ENCODE assay signal across 14 cellular contexts in genomic region chr5:135400866-135401265, GRCh38. TPM values are rescaled to one million over a fixed set of nuclear protein-coding genes. Genes with fewer than 3 reads are reported as not detected.
DNase-seq lines count a peak whose midpoint lies in the region; ATAC-seq, FAIRE-seq and TF ChIP-seq lines count a peak whose summit lies in the region.
"Had no signal": no experiment of that assay in that cellular context is flagged by ENCODE, and none has a peak within 500 bp of the region (broad histone marks: within the 10 kb centered on the region; RNA-seq: fewer than 3 reads in every experiment).

No MANE protein-coding gene starts in this region.

- peaks cover 3% of the 10 kb centered on the region for H3K9me3 Mint-ChIP-seq in activated T-cell treated with anti-CD3 and anti-CD28 coated beads, Interleukin-2, amount 50 U/mL, for 4 hours
- H3K9me3 Mint-ChIP-seq in endothelial cell (ENCODE audit: unreplicated experiment) = no peaks in the 10 kb centered on the region

- peaks cover 4 to 15% of the 10 kb centered on the region in 2 donors for H3K4me1 ChIP-seq in small intestine (ENCODE audit: control insufficient read depth in 2 of 2, insufficient read depth in 1 of 2, low read depth in 1 of 2, low read length in 1 of 2)

- no peaks in the 10 kb centered on the region for H3K9me3 ChIP-seq in small intestine (ENCODE audit: control insufficient read depth, low read depth)
- H3K9me3 ChIP-seq: esophagus muscularis mucosa had no signal

- H3K4me1 Mint-ChIP-seq in activated T-cell treated with anti-CD3 and anti-CD28 coated beads, Interleukin-2, amount 50 U/mL, for 4 hours (ENCODE audit: low read depth) = peaks cover 30% of the 10 kb centered on the region
- H3K4me1 Mint-ChIP-seq in endothelial cell (ENCODE audit: unreplicated experiment) = peaks cover 26% of the 10 kb centered on the region

- no peak for FAIRE-seq in small intestine (lab: Jason Lieb, UNC)
- FAIRE-seq: islet of Langerhans had no signal

- H3K4me3 Mint-ChIP-seq in activated T-cell treated with anti-CD3 and anti-CD28 coated beads, Interleukin-2, amount 50 U/mL, for 4 hours = peak overlapping the region; percentile 88
- peak overlapping the region; percentile 59 for H3K4me3 Mint-ChIP-seq in endothelial cell (ENCODE audit: unreplicated experiment)

- H3K27ac Mint-ChIP-seq in endothelial cell (ENCODE audit: unreplicated experiment) = no peak overlapping the region

- H3K27ac ChIP-seq in small intestine (ENCODE audit: low read depth in 1 of 2, low read length in 1 of 2) = no peak overlapping the region
- H3K27ac ChIP-seq: brain microvascular endothelial cell, esophagus muscularis mucosa, KMS-11, stomach had no signal

- ATAC-seq in activated T-cell treated with anti-CD3 and anti-CD28 coated beads, Interleukin-2, amount 50 U/mL, for 4 hours = no peak
- ATAC-seq in sciatic nerve = no peak
- no peak for ATAC-seq in GM18907 (IDR thresholded peaks at IDR 0.05; ENCODE audit: unreplicated experiment)

- peaks cover 2% of the 10 kb centered on the region for H3K27me3 Mint-ChIP-seq in activated T-cell treated with anti-CD3 and anti-CD28 coated beads, Interleukin-2, amount 50 U/mL, for 4 hours (ENCODE audit: low read depth)
- H3K27me3 Mint-ChIP-seq in endothelial cell (ENCODE audit: unreplicated experiment) = peaks cover 10% of the 10 kb centered on the region

- no peaks in the 10 kb centered on the region for H3K27me3 ChIP-seq in small intestine (ENCODE audit: control insufficient read depth in 2 of 2, insufficient read depth in 2 of 2, low read length in 2 of 2)
- H3K27me3 ChIP-seq: brain microvascular endothelial cell, esophagus muscularis mucosa, stomach had no signal

- H3K4me3 ChIP-seq in small intestine (ENCODE audit: low read depth in 1 of 2, low read length in 2 of 2) = no peak overlapping the region
- H3K4me3 ChIP-seq: esophagus muscularis mucosa, stomach had no signal

- H3K36me3 Mint-ChIP-seq in activated T-cell treated with anti-CD3 and anti-CD28 coated beads, Interleukin-2, amount 50 U/mL, for 4 hours (ENCODE audit: insufficient read depth) = peaks cover 6% of the 10 kb centered on the region
- H3K36me3 Mint-ChIP-seq in endothelial cell (ENCODE audit: low read depth, unreplicated experiment) = peaks cover 5% of the 10 kb centered on the region

- H3K36me3 ChIP-seq in small intestine (ENCODE audit: control insufficient read depth in 2 of 2, insufficient read depth in 2 of 2, low read length in 2 of 2) = no peaks in the 10 kb centered on the region
- H3K36me3 ChIP-seq: brain microvascular endothelial cell, esophagus muscularis mucosa, stomach had no signal

- intact Hi-C loops in sciatic nerve (cut with DNase I) = loop anchor here (5.0 kb wide), 1 partner anchor 56 kb away; no protein-coding TSS in a partner anchor

- DNase-seq in activated T-cell treated with anti-CD3 and anti-CD28 coated beads, Interleukin-2, amount 50 U/mL, for 4 hours = no peak
- DNase-seq in activated T-cell treated with anti-CD3 and anti-CD28 coated beads, Interleukin-2, amount 50 U/mL, for 48 hours = no peak
- DNase-seq in NCI-H2227 treated with DMSO at 0.1 percent for 48 hours (lab: John Stamatoyannopoulos, UW) (peak; percentile 43), endothelial cell (ENCODE audit: low spot score) (no peak), small intestine (peak; percentile 74), iPS-NIHi7 (ENCODE audit: extremely low spot score) (no peak), sciatic nerve (ENCODE audit: low spot score) (no peak)
- DNase-seq: brain microvascular endothelial cell; stimulated activated CD4-positive, alpha-beta T cell treated with anti-CD3 and anti-CD28 coated beads, Interleukin-1b, Interleukin-23, amount 100 ng/mL, for 48 hours; stomach had no signal

- WGBS in small intestine, 3 donors = 22 to 50% (median 34%) methylated on average over 5 of the region's 5 CpGs

- no peak for TF ChIP-seq CTCF in endothelial cell (IDR thresholded peaks at IDR 0.05; ENCODE audit: unreplicated experiment)

RNA-seq across cellular contexts. Expression of gene MACROH2A1, which starts 1.8 kb away (rescaled TPM):
- total RNA-seq in activated T-cell treated with anti-CD3 and anti-CD28 coated beads, Interleukin-2, amount 50 U/mL, for 4 hours = 100 to 1,000 TPM; 204 to 234 (median 207) TPM
- 181 TPM for total RNA-seq in endothelial cell (ENCODE audit: unreplicated experiment)
- polyA plus RNA-seq in small intestine = 100 to 1,000 TPM; 154 to 223 (median 198) TPM
- total RNA-seq in sciatic nerve = 129 TPM

RNA-seq across cellular contexts. Expression of gene DCANP1, which starts 46.3 kb away (rescaled TPM):
- not detected for total RNA-seq in activated T-cell treated with anti-CD3 and anti-CD28 coated beads, Interleukin-2, amount 50 U/mL, for 4 hours
- not detected for total RNA-seq in endothelial cell (ENCODE audit: unreplicated experiment)
- under 1 TPM in 1 of 3 donors, not detected in 2; 0.01 TPM for polyA plus RNA-seq in small intestine
- total RNA-seq in sciatic nerve = not detected
- polyA plus RNA-seq: stomach had no signal

RNA-seq across cellular contexts. Expression of gene TIFAB, which starts 51.3 kb away (rescaled TPM):
- total RNA-seq in activated T-cell treated with anti-CD3 and anti-CD28 coated beads, Interleukin-2, amount 50 U/mL, for 4 hours = not detected
- total RNA-seq in endothelial cell (ENCODE audit: unreplicated experiment) (not detected), sciatic nerve (0.22 TPM)
- polyA plus RNA-seq in small intestine = under 1 TPM in 2 of 3 donors, not detected in 1; 0.07 to 0.27 TPM
- total RNA-seq: esophagus muscularis mucosa, stomach had no signal

Comparison
In these comparisons a context has a peak if more than half of its experiments do, and no peak if none do; other contexts are left out.
1. DNase-seq: peak in NCI-H2227 treated with DMSO at 0.1 percent for 48 hours (single experiment) and small intestine (single experiment); none in activated T-cell treated with anti-CD3 and anti-CD28 coated beads, Interleukin-2, amount 50 U/mL, for 4 hours (single experiment), activated T-cell treated with anti-CD3 and anti-CD28 coated beads, Interleukin-2, amount 50 U/mL, for 48 hours (0 of 2), endothelial cell (single experiment), iPS-NIHi7 (single experiment) and sciatic nerve (single experiment).